9 cellular contexts compared by ENCODE assay signal in the genomic region with DNA sequence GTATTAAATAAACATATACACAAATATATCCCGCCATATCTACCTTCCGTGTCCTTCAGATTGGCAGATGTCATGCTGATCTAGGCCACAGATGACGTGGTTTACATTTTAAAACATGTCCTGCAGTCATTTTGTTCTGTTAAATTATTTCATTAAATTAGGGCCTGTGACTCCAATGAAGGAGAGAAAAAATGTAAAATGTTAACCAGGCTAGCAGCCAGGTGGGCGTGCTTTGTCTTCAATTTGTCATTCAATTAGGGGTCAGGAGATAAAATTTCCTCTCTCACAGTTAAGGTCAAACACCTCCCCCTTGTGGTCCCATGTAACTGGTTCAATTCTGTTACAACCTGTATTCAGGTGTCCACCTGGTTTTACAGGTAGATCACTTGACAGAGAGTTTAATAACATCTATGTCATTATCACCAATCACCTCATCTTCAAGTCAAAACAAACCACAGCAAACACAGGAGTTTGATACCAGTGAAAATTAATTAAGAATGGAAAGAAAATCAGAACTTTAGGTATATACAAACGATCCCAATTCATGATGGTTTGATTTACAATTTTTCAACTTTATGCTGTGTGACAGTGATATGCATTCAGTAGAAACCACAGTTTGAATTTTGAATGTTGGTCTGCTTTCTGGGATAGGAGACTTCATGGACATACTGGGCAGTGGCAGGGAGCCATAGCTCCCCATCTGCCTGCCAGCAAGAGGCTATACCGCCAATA.
DNase-seq lines count a peak whose midpoint lies in the region; ATAC-seq and TF ChIP-seq lines count a peak whose summit lies in the region.
"Had no signal": no experiment of that assay in that cellular context is flagged by ENCODE, and none has a peak within 500 bp of the region (broad histone marks: within the 10 kb centered on the region; RNA-seq: fewer than 3 reads in every experiment).

No MANE protein-coding gene starts in this region.

- in situ Hi-C loops in gastrocnemius medialis (cut with MboI; ENCODE audit: low sequenced_read_pairs in 4 of 4) = no loop called here

- peaks cover 3% of the 10 kb centered on the region for H3K9me3 Mint-ChIP-seq in nephron progenitor cell

- no peaks in the 10 kb centered on the region for H3K36me3 Mint-ChIP-seq in nephron progenitor cell (ENCODE audit: low read depth)

- no peaks in the 10 kb centered on the region for H3K4me1 ChIP-seq in gastrocnemius medialis

- TF ChIP-seq CTCF in GM12872 (IDR thresholded peaks at IDR 0.05; ENCODE audit: insufficient read depth, low read depth, low read length) = peak; percentile 39; the same call in 2 of the 3 replicates
- TF ChIP-seq CTCF in nephron progenitor cell (IDR thresholded peaks at IDR 0.05) = peak; percentile 67
- TF ChIP-seq CTCF in gastrocnemius medialis (IDR thresholded peaks at IDR 0.05 in 4 of 5, conservative IDR thresholded peaks at IDR 0.05 in 1 of 5) = no peak

- no peaks in the 10 kb centered on the region for H3K27me3 ChIP-seq in gastrocnemius medialis

- intact Hi-C loops in gastrocnemius medialis (cut with DNase I; ENCODE audit: low total_unique reads) = no loop called here

- H3K4me3 Mint-ChIP-seq in nephron progenitor cell = peak overlapping the region; percentile 26

- no peaks in the 10 kb centered on the region for H3K9me3 ChIP-seq in gastrocnemius medialis

- H3K27me3 Mint-ChIP-seq in nephron progenitor cell (ENCODE audit: low read depth, poor library complexity) = no peaks in the 10 kb centered on the region

- no peak; the same call in 2 of the 3 replicates for ATAC-seq in SK-N-SH treated with all-trans-retinoic acid at 6 μM for 48 hours
- ATAC-seq in gastrocnemius medialis = no peak

- no peak for TF ChIP-seq POLR2A in gastrocnemius medialis (IDR thresholded peaks at IDR 0.05)

- peaks cover 35% of the 10 kb centered on the region for H3K4me1 Mint-ChIP-seq in nephron progenitor cell

- no peak overlapping the region for H3K27ac Mint-ChIP-seq in nephron progenitor cell

- H3K27ac ChIP-seq in gastrocnemius medialis = no peak overlapping the region

- DNase-seq in NCI-H1436 (lab: John Stamatoyannopoulos, UW) = peak; percentile 75
- DNase-seq in nephron progenitor cell = peak; percentile 28
- DNase-seq in globus pallidus (ENCODE audit: low spot score) = no peak
- DNase-seq in gastrocnemius medialis = no peak
- no peak for DNase-seq in stimulated activated naive CD4-positive, alpha-beta T cell (lab: John Stamatoyannopoulos, UW)
- no peak for DNase-seq in activated CD4-positive, alpha-beta T cell treated with anti-CD3 and anti-CD28 coated beads for 48 hours
- DNase-seq: stimulated activated CD4-positive, alpha-beta T cell treated with anti-CD3 and anti-CD28 coated beads, Interleukin-4, amount 100 ng/mL, for 4 hours had no signal

- H3K36me3 ChIP-seq in gastrocnemius medialis = no peaks in the 10 kb centered on the region

- no peak overlapping the region for H3K4me3 ChIP-seq in gastrocnemius medialis

TF ChIP-seq in SK-N-SH treated with all-trans-retinoic acid at 6 μM for 48 hours, 23 proteins besides CTCF, POLR2A, EP300 and RAD21 (continues in another document):
- TF ChIP-seq, protein P1, sequence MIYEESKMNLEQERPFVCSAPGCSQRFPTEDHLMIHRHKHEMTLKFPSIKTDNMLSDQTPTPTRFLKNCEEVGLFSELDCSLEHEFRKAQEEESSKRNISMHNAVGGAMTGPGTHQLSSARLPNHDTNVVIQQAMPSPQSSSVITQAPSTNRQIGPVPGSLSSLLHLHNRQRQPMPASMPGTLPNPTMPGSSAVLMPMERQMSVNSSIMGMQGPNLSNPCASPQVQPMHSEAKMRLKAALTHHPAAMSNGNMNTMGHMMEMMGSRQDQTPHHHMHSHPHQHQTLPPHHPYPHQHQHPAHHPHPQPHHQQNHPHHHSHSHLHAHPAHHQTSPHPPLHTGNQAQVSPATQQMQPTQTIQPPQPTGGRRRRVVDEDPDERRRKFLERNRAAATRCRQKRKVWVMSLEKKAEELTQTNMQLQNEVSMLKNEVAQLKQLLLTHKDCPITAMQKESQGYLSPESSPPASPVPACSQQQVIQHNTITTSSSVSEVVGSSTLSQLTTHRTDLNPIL (CRISPR knock-in tag; IDR thresholded peaks at IDR 0.05; ENCODE audit: low read depth) = peak; percentile 63; the same call in 1 of the 2 replicates
- TF ChIP-seq PPARA (CRISPR knock-in tag; IDR thresholded peaks at IDR 0.05; ENCODE audit: borderline replicate concordance) (no peak), TCF4 (CRISPR knock-in tag; IDR thresholded peaks at IDR 0.05; ENCODE audit: borderline replicate concordance) (peak; percentile 87), ESRRG (CRISPR knock-in tag; IDR thresholded peaks at IDR 0.05) (0 out of 2 replicates have a peak, but pooled peaks have one; percentile 23), ARNTL (CRISPR knock-in tag; IDR thresholded peaks at IDR 0.05; ENCODE audit: borderline replicate concordance, low read depth) (no peak), ZNF565 (CRISPR knock-in tag; conservative IDR thresholded peaks at IDR 0.05; ENCODE audit: low read depth) (no peak), GLIS3 (CRISPR knock-in tag; IDR thresholded peaks at IDR 0.05) (0 out of 2 replicates have a peak, but pooled peaks have one; percentile 83), ISL1 (CRISPR knock-in tag; IDR thresholded peaks at IDR 0.05) (peak; percentile 72), ZFP30 (CRISPR knock-in tag; IDR thresholded peaks at IDR 0.05) (no peak), CSDC2 (CRISPR knock-in tag; IDR thresholded peaks at IDR 0.05) (no peak), RARB (CRISPR knock-in tag; IDR thresholded peaks at IDR 0.05) (no peak), ZNF8 (CRISPR knock-in tag; IDR thresholded peaks at IDR 0.05) (no peak), TOX (CRISPR knock-in tag; IDR thresholded peaks at IDR 0.05; ENCODE audit: borderline replicate concordance) (no peak), OSR1 (CRISPR knock-in tag; IDR thresholded peaks at IDR 0.05) (no peak)
- TF ChIP-seq, protein P2, sequence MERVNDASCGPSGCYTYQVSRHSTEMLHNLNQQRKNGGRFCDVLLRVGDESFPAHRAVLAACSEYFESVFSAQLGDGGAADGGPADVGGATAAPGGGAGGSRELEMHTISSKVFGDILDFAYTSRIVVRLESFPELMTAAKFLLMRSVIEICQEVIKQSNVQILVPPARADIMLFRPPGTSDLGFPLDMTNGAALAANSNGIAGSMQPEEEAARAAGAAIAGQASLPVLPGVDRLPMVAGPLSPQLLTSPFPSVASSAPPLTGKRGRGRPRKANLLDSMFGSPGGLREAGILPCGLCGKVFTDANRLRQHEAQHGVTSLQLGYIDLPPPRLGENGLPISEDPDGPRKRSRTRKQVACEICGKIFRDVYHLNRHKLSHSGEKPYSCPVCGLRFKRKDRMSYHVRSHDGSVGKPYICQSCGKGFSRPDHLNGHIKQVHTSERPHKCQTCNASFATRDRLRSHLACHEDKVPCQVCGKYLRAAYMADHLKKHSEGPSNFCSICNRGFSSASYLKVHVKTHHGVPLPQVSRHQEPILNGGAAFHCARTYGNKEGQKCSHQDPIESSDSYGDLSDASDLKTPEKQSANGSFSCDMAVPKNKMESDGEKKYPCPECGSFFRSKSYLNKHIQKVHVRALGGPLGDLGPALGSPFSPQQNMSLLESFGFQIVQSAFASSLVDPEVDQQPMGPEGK (CRISPR knock-in tag; IDR thresholded peaks at IDR 0.05; ENCODE audit: borderline replicate concordance) = no peak
- TF ChIP-seq, protein P3, sequence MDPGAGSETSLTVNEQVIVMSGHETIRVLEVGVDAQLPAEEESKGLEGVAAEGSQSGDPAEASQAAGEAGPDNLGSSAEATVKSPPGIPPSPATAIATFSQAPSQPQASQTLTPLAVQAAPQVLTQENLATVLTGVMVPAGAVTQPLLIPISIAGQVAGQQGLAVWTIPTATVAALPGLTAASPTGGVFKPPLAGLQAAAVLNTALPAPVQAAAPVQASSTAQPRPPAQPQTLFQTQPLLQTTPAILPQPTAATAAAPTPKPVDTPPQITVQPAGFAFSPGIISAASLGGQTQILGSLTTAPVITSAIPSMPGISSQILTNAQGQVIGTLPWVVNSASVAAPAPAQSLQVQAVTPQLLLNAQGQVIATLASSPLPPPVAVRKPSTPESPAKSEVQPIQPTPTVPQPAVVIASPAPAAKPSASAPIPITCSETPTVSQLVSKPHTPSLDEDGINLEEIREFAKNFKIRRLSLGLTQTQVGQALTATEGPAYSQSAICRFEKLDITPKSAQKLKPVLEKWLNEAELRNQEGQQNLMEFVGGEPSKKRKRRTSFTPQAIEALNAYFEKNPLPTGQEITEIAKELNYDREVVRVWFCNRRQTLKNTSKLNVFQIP (CRISPR knock-in tag; IDR thresholded peaks at IDR 0.05; ENCODE audit: borderline replicate concordance, low read depth) = no peak
- TF ChIP-seq, protein P4, sequence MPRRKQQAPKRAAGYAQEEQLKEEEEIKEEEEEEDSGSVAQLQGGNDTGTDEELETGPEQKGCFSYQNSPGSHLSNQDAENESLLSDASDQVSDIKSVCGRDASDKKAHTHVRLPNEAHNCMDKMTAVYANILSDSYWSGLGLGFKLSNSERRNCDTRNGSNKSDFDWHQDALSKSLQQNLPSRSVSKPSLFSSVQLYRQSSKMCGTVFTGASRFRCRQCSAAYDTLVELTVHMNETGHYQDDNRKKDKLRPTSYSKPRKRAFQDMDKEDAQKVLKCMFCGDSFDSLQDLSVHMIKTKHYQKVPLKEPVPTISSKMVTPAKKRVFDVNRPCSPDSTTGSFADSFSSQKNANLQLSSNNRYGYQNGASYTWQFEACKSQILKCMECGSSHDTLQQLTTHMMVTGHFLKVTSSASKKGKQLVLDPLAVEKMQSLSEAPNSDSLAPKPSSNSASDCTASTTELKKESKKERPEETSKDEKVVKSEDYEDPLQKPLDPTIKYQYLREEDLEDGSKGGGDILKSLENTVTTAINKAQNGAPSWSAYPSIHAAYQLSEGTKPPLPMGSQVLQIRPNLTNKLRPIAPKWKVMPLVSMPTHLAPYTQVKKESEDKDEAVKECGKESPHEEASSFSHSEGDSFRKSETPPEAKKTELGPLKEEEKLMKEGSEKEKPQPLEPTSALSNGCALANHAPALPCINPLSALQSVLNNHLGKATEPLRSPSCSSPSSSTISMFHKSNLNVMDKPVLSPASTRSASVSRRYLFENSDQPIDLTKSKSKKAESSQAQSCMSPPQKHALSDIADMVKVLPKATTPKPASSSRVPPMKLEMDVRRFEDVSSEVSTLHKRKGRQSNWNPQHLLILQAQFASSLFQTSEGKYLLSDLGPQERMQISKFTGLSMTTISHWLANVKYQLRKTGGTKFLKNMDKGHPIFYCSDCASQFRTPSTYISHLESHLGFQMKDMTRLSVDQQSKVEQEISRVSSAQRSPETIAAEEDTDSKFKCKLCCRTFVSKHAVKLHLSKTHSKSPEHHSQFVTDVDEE (CRISPR knock-in tag; IDR thresholded peaks at IDR 0.05) = peak; percentile 99

Comparison
In these comparisons a context has a peak if more than half of its experiments do, and no peak if none do; other contexts are left out.
1. CTCF ChIP-seq: peak in GM12872 (single experiment) and nephron progenitor cell (single experiment); none in gastrocnemius medialis (0 of 5).
2. DNase-seq: peak in NCI-H1436 (single experiment) and nephron progenitor cell (single experiment); none in globus pallidus (single experiment), gastrocnemius medialis (0 of 2), stimulated activated naive CD4-positive, alpha-beta T cell (0 of 6) and activated CD4-positive, alpha-beta T cell treated with anti-CD3 and anti-CD28 coated beads for 48 hours (single experiment).